ENCODE assay signal across 25 cellular contexts in genomic region chr1:230101556-230101955, GRCh38.
DNase-seq lines count a peak whose midpoint lies in the region; ATAC-seq and FAIRE-seq lines count a peak whose summit lies in the region.
"Had no signal": no experiment of that assay in that cellular context is flagged by ENCODE, and none has a peak within 500 bp of the region (broad histone marks: within the 10 kb centered on the region; RNA-seq: fewer than 3 reads in every experiment).

No MANE protein-coding gene starts in this region.

- H3K36me3 ChIP-seq in adipocyte (ENCODE audit: control insufficient read depth, insufficient read depth, low read length, severe bottlenecking), result peaks cover 16% of the 10 kb centered on the region
- H3K36me3 ChIP-seq: uterus had no signal

- peak overlapping the region; percentile 26 for H3K27ac Mint-ChIP-seq in stimulated activated naive CD8-positive, alpha-beta T cell treated with anti-CD3 and anti-CD28 coated beads, Interleukin-15, Interleukin-2, amounts not matched to agents 100 ng/mL and 50 ng/mL, for 24 hours
- H3K27ac Mint-ChIP-seq: activated naive CD4-positive, alpha-beta T cell treated with anti-CD3 and anti-CD28 coated beads, Interleukin-2, amount 10 ng/mL, durations not matched to agents 7 days and 5 days; effector memory CD8-positive, alpha-beta T cell had no signal

- no peaks in the 10 kb centered on the region for H3K27me3 Mint-ChIP-seq in stimulated activated naive CD8-positive, alpha-beta T cell treated with anti-CD3 and anti-CD28 coated beads, Interleukin-15, Interleukin-2, amounts not matched to agents 100 ng/mL and 50 ng/mL, for 24 hours
- H3K27me3 Mint-ChIP-seq: activated naive CD4-positive, alpha-beta T cell treated with anti-CD3 and anti-CD28 coated beads, Interleukin-2, amount 10 ng/mL, durations not matched to agents 7 days and 5 days; effector memory CD8-positive, alpha-beta T cell had no signal

- no peak for FAIRE-seq in HTR-8/SVneo (lab: Jason Lieb, UNC)
- FAIRE-seq: colon had no signal

- peaks cover 52% of the 10 kb centered on the region for H3K4me1 ChIP-seq in adipocyte (ENCODE audit: control insufficient read depth, insufficient read depth, low read length)

- H3K9ac ChIP-seq in adipocyte (ENCODE audit: low read length), result peak overlapping the region; percentile 8

- no peak overlapping the region for H3K4me3 Mint-ChIP-seq in stimulated activated naive CD8-positive, alpha-beta T cell treated with anti-CD3 and anti-CD28 coated beads, Interleukin-15, Interleukin-2, amounts not matched to agents 100 ng/mL and 50 ng/mL, for 24 hours
- H3K4me3 Mint-ChIP-seq: activated naive CD4-positive, alpha-beta T cell treated with anti-CD3 and anti-CD28 coated beads, Interleukin-2, amount 10 ng/mL, durations not matched to agents 7 days and 5 days; effector memory CD8-positive, alpha-beta T cell; immature natural killer cell had no signal

- H3K36me3 Mint-ChIP-seq in stimulated activated naive CD8-positive, alpha-beta T cell treated with anti-CD3 and anti-CD28 coated beads, Interleukin-15, Interleukin-2, amounts not matched to agents 100 ng/mL and 50 ng/mL, for 24 hours (ENCODE audit: low read depth), result peaks cover 27% of the 10 kb centered on the region

- no peak for ATAC-seq in stimulated activated naive CD8-positive, alpha-beta T cell treated with anti-CD3 and anti-CD28 coated beads, Interleukin-15, Interleukin-2, amounts not matched to agents 100 U/mL and 50 U/mL, for 24 hours
- ATAC-seq in GM19467 (IDR thresholded peaks at IDR 0.05; ENCODE audit: unreplicated experiment) (no peak), GM18861 (IDR thresholded peaks at IDR 0.05; ENCODE audit: unreplicated experiment) (no peak)
- ATAC-seq: effector memory CD8-positive, alpha-beta T cell; mucosa of descending colon; SK-N-SH treated with all-trans-retinoic acid at 6 μM for 48 hours had no signal

- peaks cover 62% of the 10 kb centered on the region for H3K4me1 Mint-ChIP-seq in stimulated activated naive CD8-positive, alpha-beta T cell treated with anti-CD3 and anti-CD28 coated beads, Interleukin-15, Interleukin-2, amounts not matched to agents 100 ng/mL and 50 ng/mL, for 24 hours (ENCODE audit: low read depth)

- no peak for DNase-seq in stimulated activated naive CD8-positive, alpha-beta T cell treated with anti-CD3 and anti-CD28 coated beads, Interleukin-15, Interleukin-2, amounts not matched to agents 100 U/mL and 50 U/mL, for 24 hours
- DNase-seq in adipocyte (ENCODE audit: low read depth) (no peak), fibroblast of the conjunctiva (ENCODE audit: low read depth) (peak; percentile 34), SKM-1 (lab: John Stamatoyannopoulos, UW; ENCODE audit: unreplicated experiment) (no peak), HTR-8/SVneo (ENCODE audit: insufficient read length, low spot score) (no peak)
- DNase-seq: activated CD4-positive, alpha-beta T cell treated with anti-CD3 and anti-CD28 coated beads for 1 hour; activated naive CD4-positive, alpha-beta T cell treated with anti-CD3 and anti-CD28 coated beads, Interleukin-2, amount 10 ng/mL, durations not matched to agents 7 days and 5 days; activated T-cell treated with anti-CD3 and anti-CD28 coated beads, Interleukin-2, amount 50 U/mL, for 48 hours; DMS153; effector memory CD8-positive, alpha-beta T cell; GDM1; immature natural killer cell; Karpas-422; mucosa of descending colon; NCI-H1092; NCI-H2029 treated with DMSO at 0.1 percent for 48 hours; stimulated activated CD4-positive, alpha-beta T cell treated with anti-CD3 and anti-CD28 coated beads, Interleukin-4, amount 100 ng/mL, for 1 hour; T1000; uterus had no signal

- H3K9me3 Mint-ChIP-seq in stimulated activated naive CD8-positive, alpha-beta T cell treated with anti-CD3 and anti-CD28 coated beads, Interleukin-15, Interleukin-2, amounts not matched to agents 100 ng/mL and 50 ng/mL, for 24 hours, result no peaks in the 10 kb centered on the region
- H3K9me3 Mint-ChIP-seq: activated naive CD4-positive, alpha-beta T cell treated with anti-CD3 and anti-CD28 coated beads, Interleukin-2, amount 10 ng/mL, durations not matched to agents 7 days and 5 days; effector memory CD8-positive, alpha-beta T cell; immature natural killer cell had no signal

- no peaks in the 10 kb centered on the region for H3K27me3 ChIP-seq in adipocyte (replicated peaks; ENCODE audit: control insufficient read depth, insufficient read depth, low read length)
- H3K27me3 ChIP-seq: uterus had no signal

- H3K9me3 ChIP-seq in adipocyte (ENCODE audit: control insufficient read depth, low read length), result no peaks in the 10 kb centered on the region
- H3K9me3 ChIP-seq: mucosa of descending colon, uterus had no signal

- no peak overlapping the region for H3K4me3 ChIP-seq in adipocyte (ENCODE audit: low read length)
- H3K4me3 ChIP-seq: mucosa of descending colon, smooth muscle cell, uterus had no signal
